In the genomic region with DNA sequence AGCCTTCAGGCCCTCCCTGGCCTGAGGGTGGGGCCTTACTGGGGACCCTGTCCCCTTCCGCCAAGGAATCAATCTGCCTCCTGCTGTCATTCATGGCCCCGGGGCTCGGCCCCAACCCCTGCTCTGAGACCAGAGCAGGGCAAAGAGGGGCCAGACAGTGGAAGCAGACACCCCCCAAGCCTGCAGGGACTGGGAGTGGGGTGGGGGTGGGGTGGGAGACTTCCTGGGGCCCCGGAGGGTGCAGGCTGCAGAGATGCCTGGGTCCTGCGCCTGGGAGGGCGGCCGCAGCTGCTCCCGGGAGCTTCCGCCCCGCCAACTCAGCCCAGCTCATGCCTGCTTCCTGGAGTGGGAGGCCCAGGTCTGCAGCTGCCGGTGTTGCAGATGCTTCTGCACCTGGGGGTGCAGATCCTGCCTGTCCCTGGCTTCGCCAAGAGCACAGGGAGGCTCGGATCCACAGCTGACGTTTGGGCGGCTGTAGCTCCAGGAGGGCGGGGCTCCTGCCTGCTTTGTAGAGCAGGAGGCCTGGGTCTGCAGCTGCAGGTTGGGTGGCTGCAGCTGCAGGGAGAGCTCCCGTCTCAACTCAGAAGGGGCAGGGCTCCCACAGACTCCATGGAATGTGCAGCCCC, we compare ENCODE assay signal across 2 cellular contexts.
TF ChIP-seq lines count a peak whose summit lies in the region.

No MANE protein-coding gene starts in this region.

TF ChIP-seq in GM23338, 12 proteins besides CTCF, POLR2A, EP300 and RAD21 (continued from another document and continues in another):
- TF ChIP-seq, protein P1, sequence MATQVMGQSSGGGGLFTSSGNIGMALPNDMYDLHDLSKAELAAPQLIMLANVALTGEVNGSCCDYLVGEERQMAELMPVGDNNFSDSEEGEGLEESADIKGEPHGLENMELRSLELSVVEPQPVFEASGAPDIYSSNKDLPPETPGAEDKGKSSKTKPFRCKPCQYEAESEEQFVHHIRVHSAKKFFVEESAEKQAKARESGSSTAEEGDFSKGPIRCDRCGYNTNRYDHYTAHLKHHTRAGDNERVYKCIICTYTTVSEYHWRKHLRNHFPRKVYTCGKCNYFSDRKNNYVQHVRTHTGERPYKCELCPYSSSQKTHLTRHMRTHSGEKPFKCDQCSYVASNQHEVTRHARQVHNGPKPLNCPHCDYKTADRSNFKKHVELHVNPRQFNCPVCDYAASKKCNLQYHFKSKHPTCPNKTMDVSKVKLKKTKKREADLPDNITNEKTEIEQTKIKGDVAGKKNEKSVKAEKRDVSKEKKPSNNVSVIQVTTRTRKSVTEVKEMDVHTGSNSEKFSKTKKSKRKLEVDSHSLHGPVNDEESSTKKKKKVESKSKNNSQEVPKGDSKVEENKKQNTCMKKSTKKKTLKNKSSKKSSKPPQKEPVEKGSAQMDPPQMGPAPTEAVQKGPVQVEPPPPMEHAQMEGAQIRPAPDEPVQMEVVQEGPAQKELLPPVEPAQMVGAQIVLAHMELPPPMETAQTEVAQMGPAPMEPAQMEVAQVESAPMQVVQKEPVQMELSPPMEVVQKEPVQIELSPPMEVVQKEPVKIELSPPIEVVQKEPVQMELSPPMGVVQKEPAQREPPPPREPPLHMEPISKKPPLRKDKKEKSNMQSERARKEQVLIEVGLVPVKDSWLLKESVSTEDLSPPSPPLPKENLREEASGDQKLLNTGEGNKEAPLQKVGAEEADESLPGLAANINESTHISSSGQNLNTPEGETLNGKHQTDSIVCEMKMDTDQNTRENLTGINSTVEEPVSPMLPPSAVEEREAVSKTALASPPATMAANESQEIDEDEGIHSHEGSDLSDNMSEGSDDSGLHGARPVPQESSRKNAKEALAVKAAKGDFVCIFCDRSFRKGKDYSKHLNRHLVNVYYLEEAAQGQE (IDR thresholded peaks at IDR 0.05; ENCODE audit: unreplicated experiment): no peak
- TF ChIP-seq EZH2 (IDR thresholded peaks at IDR 0.05; ENCODE audit: low read depth, unreplicated experiment) (no peak), STAT1 (IDR thresholded peaks at IDR 0.05; ENCODE audit: unreplicated experiment) (no peak), ZNF331 (CRISPR knock-in tag; IDR thresholded peaks at IDR 0.05; ENCODE audit: low read depth) (no peak), CREB1 (CRISPR knock-in tag; IDR thresholded peaks at IDR 0.05; ENCODE audit: low read depth) (no peak), ZNF114 (CRISPR knock-in tag; IDR thresholded peaks at IDR 0.05) (no peak), EZH2phosphoT487 (IDR thresholded peaks at IDR 0.05; ENCODE audit: unreplicated experiment) (no peak), POLR2AphosphoS5 (IDR thresholded peaks at IDR 0.05; ENCODE audit: low read depth) (no peak)
- TF ChIP-seq, protein P2, sequence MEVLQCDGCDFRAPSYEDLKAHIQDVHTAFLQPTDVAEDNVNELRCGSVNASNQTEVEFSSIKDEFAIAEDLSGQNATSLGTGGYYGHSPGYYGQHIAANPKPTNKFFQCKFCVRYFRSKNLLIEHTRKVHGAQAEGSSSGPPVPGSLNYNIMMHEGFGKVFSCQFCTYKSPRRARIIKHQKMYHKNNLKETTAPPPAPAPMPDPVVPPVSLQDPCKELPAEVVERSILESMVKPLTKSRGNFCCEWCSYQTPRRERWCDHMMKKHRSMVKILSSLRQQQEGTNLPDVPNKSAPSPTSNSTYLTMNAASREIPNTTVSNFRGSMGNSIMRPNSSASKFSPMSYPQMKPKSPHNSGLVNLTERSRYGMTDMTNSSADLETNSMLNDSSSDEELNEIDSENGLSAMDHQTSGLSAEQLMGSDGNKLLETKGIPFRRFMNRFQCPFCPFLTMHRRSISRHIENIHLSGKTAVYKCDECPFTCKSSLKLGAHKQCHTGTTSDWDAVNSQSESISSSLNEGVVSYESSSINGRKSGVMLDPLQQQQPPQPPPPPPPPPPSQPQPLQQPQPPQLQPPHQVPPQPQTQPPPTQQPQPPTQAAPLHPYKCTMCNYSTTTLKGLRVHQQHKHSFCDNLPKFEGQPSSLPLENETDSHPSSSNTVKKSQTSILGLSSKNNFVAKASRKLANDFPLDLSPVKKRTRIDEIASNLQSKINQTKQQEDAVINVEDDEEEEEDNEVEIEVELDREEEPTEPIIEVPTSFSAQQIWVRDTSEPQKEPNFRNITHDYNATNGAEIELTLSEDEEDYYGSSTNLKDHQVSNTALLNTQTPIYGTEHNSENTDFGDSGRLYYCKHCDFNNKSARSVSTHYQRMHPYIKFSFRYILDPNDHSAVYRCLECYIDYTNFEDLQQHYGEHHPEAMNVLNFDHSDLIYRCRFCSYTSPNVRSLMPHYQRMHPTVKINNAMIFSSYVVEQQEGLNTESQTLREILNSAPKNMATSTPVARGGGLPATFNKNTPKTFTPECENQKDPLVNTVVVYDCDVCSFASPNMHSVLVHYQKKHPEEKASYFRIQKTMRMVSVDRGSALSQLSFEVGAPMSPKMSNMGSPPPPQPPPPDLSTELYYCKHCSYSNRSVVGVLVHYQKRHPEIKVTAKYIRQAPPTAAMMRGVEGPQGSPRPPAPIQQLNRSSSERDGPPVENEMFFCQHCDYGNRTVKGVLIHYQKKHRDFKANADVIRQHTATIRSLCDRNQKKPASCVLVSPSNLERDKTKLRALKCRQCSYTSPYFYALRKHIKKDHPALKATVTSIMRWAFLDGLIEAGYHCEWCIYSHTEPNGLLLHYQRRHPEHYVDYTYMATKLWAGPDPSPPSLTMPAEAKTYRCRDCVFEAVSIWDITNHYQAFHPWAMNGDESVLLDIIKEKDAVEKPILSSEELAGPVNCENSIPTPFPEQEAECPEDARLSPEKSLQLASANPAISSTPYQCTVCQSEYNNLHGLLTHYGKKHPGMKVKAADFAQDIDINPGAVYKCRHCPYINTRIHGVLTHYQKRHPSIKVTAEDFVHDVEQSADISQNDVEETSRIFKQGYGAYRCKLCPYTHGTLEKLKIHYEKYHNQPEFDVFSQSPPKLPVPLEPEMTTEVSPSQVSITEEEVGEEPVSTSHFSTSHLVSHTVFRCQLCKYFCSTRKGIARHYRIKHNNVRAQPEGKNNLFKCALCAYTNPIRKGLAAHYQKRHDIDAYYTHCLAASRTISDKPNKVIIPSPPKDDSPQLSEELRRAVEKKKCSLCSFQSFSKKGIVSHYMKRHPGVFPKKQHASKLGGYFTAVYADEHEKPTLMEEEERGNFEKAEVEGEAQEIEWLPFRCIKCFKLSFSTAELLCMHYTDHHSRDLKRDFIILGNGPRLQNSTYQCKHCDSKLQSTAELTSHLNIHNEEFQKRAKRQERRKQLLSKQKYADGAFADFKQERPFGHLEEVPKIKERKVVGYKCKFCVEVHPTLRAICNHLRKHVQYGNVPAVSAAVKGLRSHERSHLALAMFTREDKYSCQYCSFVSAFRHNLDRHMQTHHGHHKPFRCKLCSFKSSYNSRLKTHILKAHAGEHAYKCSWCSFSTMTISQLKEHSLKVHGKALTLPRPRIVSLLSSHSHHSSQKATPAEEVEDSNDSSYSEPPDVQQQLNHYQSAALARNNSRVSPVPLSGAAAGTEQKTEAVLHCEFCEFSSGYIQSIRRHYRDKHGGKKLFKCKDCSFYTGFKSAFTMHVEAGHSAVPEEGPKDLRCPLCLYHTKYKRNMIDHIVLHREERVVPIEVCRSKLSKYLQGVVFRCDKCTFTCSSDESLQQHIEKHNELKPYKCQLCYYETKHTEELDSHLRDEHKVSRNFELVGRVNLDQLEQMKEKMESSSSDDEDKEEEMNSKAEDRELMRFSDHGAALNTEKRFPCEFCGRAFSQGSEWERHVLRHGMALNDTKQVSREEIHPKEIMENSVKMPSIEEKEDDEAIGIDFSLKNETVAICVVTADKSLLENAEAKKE (CRISPR knock-in tag; IDR thresholded peaks at IDR 0.05): no peak

TF ChIP-seq in H1, 55 proteins besides CTCF, POLR2A, EP300 and RAD21 (continued from another document):
- TF ChIP-seq NANOG (IDR thresholded peaks at IDR 0.05; ENCODE audit: insufficient read depth, low read depth, low read length, poor library complexity, severe bottlenecking) (no peak), SP2 (IDR thresholded peaks at IDR 0.05; ENCODE audit: low read length) (no peak), POU5F1 (IDR thresholded peaks at IDR 0.05; ENCODE audit: low read depth, low read length) (no peak), KDM4A (IDR thresholded peaks at IDR 0.05; ENCODE audit: low read depth, low read length, severe bottlenecking) (no peak), ZNF274 (IDR thresholded peaks at IDR 0.05; ENCODE audit: borderline replicate concordance, extremely low read depth, low read length) (no peak), SIX5 (IDR thresholded peaks at IDR 0.05; ENCODE audit: low read depth, low read length) (no peak), SUZ12 (IDR thresholded peaks at IDR 0.05; ENCODE audit: low read length) (no peak)
- TF ChIP-seq, protein P3, sequence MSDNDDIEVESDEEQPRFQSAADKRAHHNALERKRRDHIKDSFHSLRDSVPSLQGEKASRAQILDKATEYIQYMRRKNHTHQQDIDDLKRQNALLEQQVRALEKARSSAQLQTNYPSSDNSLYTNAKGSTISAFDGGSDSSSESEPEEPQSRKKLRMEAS (IDR thresholded peaks at IDR 0.05): no peak
- TF ChIP-seq, protein P4, sequence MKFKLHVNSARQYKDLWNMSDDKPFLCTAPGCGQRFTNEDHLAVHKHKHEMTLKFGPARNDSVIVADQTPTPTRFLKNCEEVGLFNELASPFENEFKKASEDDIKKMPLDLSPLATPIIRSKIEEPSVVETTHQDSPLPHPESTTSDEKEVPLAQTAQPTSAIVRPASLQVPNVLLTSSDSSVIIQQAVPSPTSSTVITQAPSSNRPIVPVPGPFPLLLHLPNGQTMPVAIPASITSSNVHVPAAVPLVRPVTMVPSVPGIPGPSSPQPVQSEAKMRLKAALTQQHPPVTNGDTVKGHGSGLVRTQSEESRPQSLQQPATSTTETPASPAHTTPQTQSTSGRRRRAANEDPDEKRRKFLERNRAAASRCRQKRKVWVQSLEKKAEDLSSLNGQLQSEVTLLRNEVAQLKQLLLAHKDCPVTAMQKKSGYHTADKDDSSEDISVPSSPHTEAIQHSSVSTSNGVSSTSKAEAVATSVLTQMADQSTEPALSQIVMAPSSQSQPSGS (IDR thresholded peaks at IDR 0.05; ENCODE audit: low read length): no peak
